ENCODE assay signal across 19 cellular contexts in the genomic region with DNA sequence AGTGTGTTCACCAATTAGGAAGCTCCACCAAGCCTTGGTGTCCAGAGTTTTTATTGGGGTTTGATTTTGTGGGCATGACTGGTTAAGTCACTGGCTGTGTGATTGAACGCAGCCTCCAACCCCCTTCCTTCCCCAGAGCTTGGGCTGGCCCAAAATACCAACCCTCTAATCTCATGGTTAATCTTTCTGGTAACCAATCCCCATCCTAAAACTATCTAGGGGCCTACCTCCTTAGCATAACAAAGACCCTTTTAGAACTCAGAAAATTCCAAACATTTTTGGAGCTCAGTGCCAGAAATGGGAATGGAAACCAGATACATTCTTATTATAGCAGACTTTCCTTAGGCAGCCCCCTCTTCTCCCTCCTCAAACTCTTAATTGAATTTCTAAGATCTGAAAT. TPM values are rescaled to one million over a fixed set of nuclear protein-coding genes. Genes with fewer than 3 reads are reported as not detected.
DNase-seq lines count a peak whose midpoint lies in the region; ATAC-seq, FAIRE-seq and TF ChIP-seq lines count a peak whose summit lies in the region.
"Had no signal": no experiment of that assay in that cellular context is flagged by ENCODE, and none has a peak within 500 bp of the region (broad histone marks: within the 10 kb centered on the region; RNA-seq: fewer than 3 reads in every experiment).

No MANE protein-coding gene starts in this region.

- FAIRE-seq in H1 (lab: Jason Lieb, UNC): no peak
- FAIRE-seq: G401.6, GM12892, H54 had no signal

- no peaks in the 10 kb centered on the region for H4K20me1 ChIP-seq in H1 (replicated peaks in 1 of 2; ENCODE audit: control insufficient read depth in 1 of 2, insufficient read depth in 2 of 2, low read length in 2 of 2)

- H3K56ac ChIP-seq in H1 (replicated peaks; ENCODE audit: insufficient read length, low read depth, low read length): no peak overlapping the region

- H4K8ac ChIP-seq in H1 (ENCODE audit: extremely low read depth, insufficient read depth, low read length): no peak overlapping the region

- no peak overlapping the region for H2BK20ac ChIP-seq in H1 (ENCODE audit: low read length)

- H3K79me2 ChIP-seq in H1 (ENCODE audit: control insufficient read depth in 1 of 2, insufficient read depth in 2 of 2, low read length in 2 of 2): no peaks in the 10 kb centered on the region

- H3K27ac ChIP-seq in H1 (ENCODE audit: low read depth, low read length) (no peak overlapping the region), mesodermal cell (ENCODE audit: low read depth, low read length, severe bottlenecking) (peak overlapping the region; percentile 77), aorta (ENCODE audit: low read depth in 1 of 2, low read length in 2 of 2) (no peak overlapping the region)

- H2BK5ac ChIP-seq in H1 (ENCODE audit: low read depth, low read length): no peak overlapping the region; the same call in 1 of the 2 replicates

- H2BK120ac ChIP-seq in H1 (replicated peaks; ENCODE audit: low read depth, low read length): no peak overlapping the region

- H3K36me3 ChIP-seq in NT2/D1 (ENCODE audit: insufficient read depth, insufficient read length, low read length) (no peaks in the 10 kb centered on the region), H1 (ENCODE audit: control insufficient read depth in 2 of 4, insufficient read depth in 4 of 4, low read length in 3 of 4) (no peaks in the 10 kb centered on the region), mesodermal cell (ENCODE audit: control insufficient read depth, insufficient read depth, low read length) (no peaks in the 10 kb centered on the region), aorta (ENCODE audit: control insufficient read depth in 1 of 2, insufficient read depth in 2 of 2, low read length in 1 of 2) (no peaks in the 10 kb centered on the region)

- H3K9ac ChIP-seq in NT2/D1 (ENCODE audit: insufficient read length, low read depth): no peak overlapping the region
- H3K9ac ChIP-seq in H1 (replicated peaks in 1 of 4; ENCODE audit: extremely low read depth in 1 of 4, low read depth in 3 of 4, low read length in 3 of 4): no peak overlapping the region

- no peak overlapping the region for H2AK5ac ChIP-seq in H1 (ENCODE audit: low read depth, low read length)

- H3K4ac ChIP-seq in H1 (replicated peaks; ENCODE audit: insufficient read length, low read depth, low read length): no peak overlapping the region

- CTCF ChIA-PET in H1 (lab: Charles Lee; ENCODE audit: partially characterized antibody): interaction anchor here (1.0 to 1.6 kb wide), 5 partner anchors 43 to 88 kb away, joined by 3 to 7 read pairs (median 3); no protein-coding TSS in a partner anchor

- peaks cover 5% of the 10 kb centered on the region; the same call in 1 of the 2 replicates for H3K23me2 ChIP-seq in H1 (ENCODE audit: low read depth, low read length)

- no peak for TF ChIP-seq POLR2A in H1 (IDR thresholded peaks at IDR 0.05; ENCODE audit: control extremely low read depth in 1 of 2, low read depth in 2 of 2, low read length in 2 of 2)

- POLR2A ChIA-PET in H1 (lab: Charles Lee; ENCODE audit: partially characterized antibody): interaction anchor here (1.8 kb wide), 1 partner anchor 73 kb away, joined by 4 read pairs; no protein-coding TSS in a partner anchor

- no peak overlapping the region for H3K14ac ChIP-seq in H1 (ENCODE audit: insufficient read length)

- no peak for TF ChIP-seq EP300 in H1 (IDR thresholded peaks at IDR 0.05; ENCODE audit: borderline replicate concordance in 1 of 2, low read depth in 2 of 2, low read length in 2 of 2)

- no peak overlapping the region for H2BK15ac ChIP-seq in H1 (ENCODE audit: low read length)

- H4K5ac ChIP-seq in H1 (ENCODE audit: insufficient read length, low read depth, low read length): no peak overlapping the region

- no peaks in the 10 kb centered on the region for H3K79me1 ChIP-seq in H1 (ENCODE audit: low read depth, low read length)

- H2BK12ac ChIP-seq in H1 (ENCODE audit: low read depth, low read length): no peak overlapping the region; the same call in 1 of the 2 replicates

- TF ChIP-seq RAD21 in H1 (IDR thresholded peaks at IDR 0.05 in 1 of 2, conservative IDR thresholded peaks at IDR 0.05 in 1 of 2; ENCODE audit: low read depth in 2 of 2, low read length in 2 of 2): no peak

- intact Hi-C loops in aorta (cut with DNase I): no loop called here

- H3K4me1 ChIP-seq in NT2/D1 (ENCODE audit: insufficient read depth, insufficient read length): no peaks in the 10 kb centered on the region
- H3K4me1 ChIP-seq in H1 (replicated peaks in 1 of 4; ENCODE audit: control insufficient read depth in 3 of 4, insufficient read depth in 4 of 4, low read length in 3 of 4): peaks cover 0 to 7% (median 3%) of the 10 kb centered on the region in 4 experiments; a peak in 5 of 7 replicates
- H3K4me1 ChIP-seq in mesodermal cell (ENCODE audit: control insufficient read depth, insufficient read depth, low read length, poor library complexity, severe bottlenecking): peaks cover 10% of the 10 kb centered on the region
- H3K4me1 ChIP-seq in aorta (ENCODE audit: control insufficient read depth in 1 of 2, insufficient read depth in 2 of 2, low read length in 2 of 2): no peaks in the 10 kb centered on the region

- H3K4me3 ChIP-seq in NT2/D1 (ENCODE audit: insufficient read length, low read depth): no peak overlapping the region
- H3K4me3 ChIP-seq in H1 (ENCODE audit: extremely low read depth in 1 of 4, insufficient read depth in 2 of 4, low read depth in 3 of 4, low read length in 4 of 4): no peak overlapping the region
- no peak overlapping the region for H3K4me3 ChIP-seq in mesodermal cell (ENCODE audit: extremely low read depth, insufficient read depth, low read length, poor library complexity, severe bottlenecking)
- H3K4me3 ChIP-seq in aorta (ENCODE audit: low read length in 2 of 2): no peak overlapping the region
- H3K4me3 ChIP-seq: GM23338 had no signal

- peaks cover 41% of the 10 kb centered on the region for H3K9me3 ChIP-seq in NT2/D1 (ENCODE audit: insufficient read depth, low read length)
- peaks cover 11 to 21% of the 10 kb centered on the region in 2 experiments for H3K9me3 ChIP-seq in H1 (ENCODE audit: insufficient read depth in 2 of 2, low read depth in 1 of 2, low read length in 1 of 2)
- peaks cover 18% of the 10 kb centered on the region for H3K9me3 ChIP-seq in mesodermal cell (ENCODE audit: control insufficient read depth, low read length)
- H3K9me3 ChIP-seq in aorta (ENCODE audit: control insufficient read depth, low read length): no peaks in the 10 kb centered on the region

- WGBS in H1 (ENCODE audit: extremely low coverage in 1 of 2, insufficient coverage in 1 of 2, insufficient read length in 1 of 2, insufficient replicate concordance in 2 of 2, low coverage in 1 of 2, low lambda C conversion rate in 2 of 2, missing lambda C conversion rate in 1 of 2), 2 experiments: 83% methylated on average over 1 of the region's 1 CpG; no CpG with 5 or more reads in 1 of the 2 experiments
- no CpG with 5 or more reads among the region's 1 CpG for WGBS in mesodermal cell (ENCODE audit: insufficient coverage in 2 of 2), 2 experiments
- 40 to 42% methylated on average over 1 of the region's 1 CpG for WGBS in aorta, 2 donors

- ATAC-seq in GM19455 (IDR thresholded peaks at IDR 0.05; ENCODE audit: unreplicated experiment) (no peak), aorta (ENCODE audit: low FRiP score) (no peak)
- ATAC-seq: GM23338 had no signal

- peak; percentile 22 for DNase-seq in NT2/D1 (ENCODE audit: low read depth, low spot score)
- no peak for DNase-seq in H1 (ENCODE audit: low read depth in 1 of 2, low spot score in 2 of 2)
- no peak for DNase-seq in aorta
- DNase-seq in midbrain (lab: John Stamatoyannopoulos, UW): no peak
- DNase-seq: C1 segment of cervical spinal cord; Calu3; CD4-positive, alpha-beta memory T cell; COR-L47; DMS53; DMS79 treated with DMSO at 0.1 percent for 48 hours; HCEC 1CT had no signal

- no peak overlapping the region for H4K91ac ChIP-seq in H1 (replicated peaks; ENCODE audit: insufficient read length, low read length)

- no peak overlapping the region for H2AFZ ChIP-seq in H1 (ENCODE audit: low read length)
- H2AFZ ChIP-seq: GM23338 had no signal

- no peak overlapping the region for H3K18ac ChIP-seq in H1 (ENCODE audit: extremely low read depth, low read length)

- H3K27me3 ChIP-seq in NT2/D1 (ENCODE audit: insufficient read depth, insufficient read length): no peaks in the 10 kb centered on the region
- no peaks in the 10 kb centered on the region for H3K27me3 ChIP-seq in H1 (replicated peaks in 1 of 4; ENCODE audit: control insufficient read depth in 3 of 4, extremely low read depth in 1 of 4, insufficient read depth in 3 of 4, low read length in 3 of 4)
- H3K27me3 ChIP-seq in aorta (ENCODE audit: control insufficient read depth in 1 of 2, insufficient read depth in 2 of 2, low read length in 1 of 2): no peaks in the 10 kb centered on the region

- no peak overlapping the region for H3K4me2 ChIP-seq in H1 (ENCODE audit: insufficient read depth in 1 of 2, low read depth in 2 of 2, low read length in 2 of 2)
- H3K4me2 ChIP-seq: GM23338 had no signal

- no peak overlapping the region for H3K23ac ChIP-seq in H1 (ENCODE audit: insufficient read length)

- no peak for TF ChIP-seq CTCF in H1 (IDR thresholded peaks at IDR 0.05; ENCODE audit: control extremely low read depth in 1 of 3, insufficient read depth in 1 of 3, low read depth in 1 of 3, low read length in 3 of 3)

TF ChIP-seq in H1, 55 proteins besides CTCF, POLR2A, EP300 and RAD21 (continues in another document):
- TF ChIP-seq CBX8 (IDR thresholded peaks at IDR 0.05; ENCODE audit: borderline replicate concordance, low read depth, low read length) (no peak), RXRA (IDR thresholded peaks at IDR 0.05; ENCODE audit: insufficient read depth, low read depth, low read length) (no peak), CHD1 (IDR thresholded peaks at IDR 0.05; ENCODE audit: low read depth, low read length) (no peak), MAFK (IDR thresholded peaks at IDR 0.05; ENCODE audit: low read depth, low read length) (no peak), SP1 (IDR thresholded peaks at IDR 0.05; ENCODE audit: low read depth, low read length) (no peak), PHF8 (conservative IDR thresholded peaks at IDR 0.05; ENCODE audit: low read depth, low read length) (no peak), FOSL1 (IDR thresholded peaks at IDR 0.05; ENCODE audit: insufficient read depth, low read depth, low read length) (no peak)

RNA-seq across cellular contexts. Expression of gene HRH2, which starts 35.9 kb away (rescaled TPM):
- total RNA-seq in H1 (2021; fragmentation: NEBNext Ultra II Directional; extraction: Animal tissue kit (Norgen Biotek cat#: 25700)): 8.1 and 9.3 TPM in 2 replicates
- polyA plus RNA-seq in H1 (2011; rRNA removed) (7.8 and 10.2 TPM in 2 replicates), aorta (1 to 10 TPM; 1.1 to 2.3 TPM)
- polyA plus RNA-seq in H1 (2011; cell fraction: cytosol; rRNA removed): 4.0 TPM
- polyA plus RNA-seq in H1 (2011; cell fraction: nucleus; rRNA removed): 10.3 TPM
- 6.5 to 7.4 TPM (median 7.2 TPM) in 4 replicates for polyA plus RNA-seq in H1 (2012, experiment 1 of 2)
- 5.5 TPM for polyA plus RNA-seq in H1 (2012, experiment 2 of 2)
- polyA plus RNA-seq in H1 (2013, experiment 1 of 2): 9.8 TPM
- 9.8 TPM for polyA plus RNA-seq in H1 (2013, experiment 2 of 2)
- polyA minus RNA-seq in H1 (2011; rRNA and poly(A)+ RNA removed): 16.1 and 21.8 TPM in 2 replicates
- polyA minus RNA-seq in H1 (2011; cell fraction: cytosol; rRNA and poly(A)+ RNA removed): 5.1 TPM
- 12.5 TPM for polyA minus RNA-seq in H1 (2011; cell fraction: nucleus; rRNA and poly(A)+ RNA removed)
- 2.7 TPM for polyA plus RNA-seq in mesodermal cell (2013, experiment 1 of 2)
- 1.3 TPM for polyA plus RNA-seq in mesodermal cell (2013, experiment 2 of 2)
- total RNA-seq in aorta: 10 to 100 TPM; 12.6 to 15.3 TPM
- total RNA-seq: A673, Calu3 had no signal
- polyA plus RNA-seq: BJ had no signal
